In the genomic region with DNA sequence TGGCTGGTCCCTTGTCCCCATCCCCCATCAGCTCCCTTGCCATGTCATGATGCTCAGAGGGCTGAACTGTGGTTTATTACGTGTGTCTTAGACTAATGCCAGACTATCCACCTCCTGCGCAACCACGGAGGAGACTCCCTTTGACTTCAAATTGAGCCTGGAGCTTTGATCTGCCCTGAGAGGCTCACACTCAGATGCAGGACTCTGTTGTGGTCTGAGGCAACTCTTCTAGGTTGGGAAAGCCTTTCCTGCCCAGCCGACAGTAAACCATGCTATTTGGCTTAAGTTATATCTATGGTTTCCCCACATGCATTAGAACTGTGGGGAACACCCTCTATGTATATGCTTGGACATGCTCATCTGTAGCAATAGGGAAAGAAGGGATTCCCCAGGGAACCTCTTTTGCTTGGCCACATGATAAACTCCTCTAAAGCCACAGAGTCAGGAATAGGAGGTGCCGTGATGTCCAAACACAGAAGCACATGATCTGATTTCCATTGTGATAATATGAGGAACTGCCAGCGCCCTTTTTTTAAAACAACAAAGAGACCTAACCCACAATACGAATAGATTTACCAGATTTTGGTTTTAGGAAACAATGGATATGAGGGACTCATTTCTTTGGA, we compare ENCODE assay signal across 11 cellular contexts. TPM values are rescaled to one million over a fixed set of nuclear protein-coding genes. Genes with fewer than 3 reads are reported as not detected.
DNase-seq lines count a peak whose midpoint lies in the region; ATAC-seq lines count a peak whose summit lies in the region.
"Had no signal": no experiment of that assay in that cellular context is flagged by ENCODE, and none has a peak within 500 bp of the region (broad histone marks: within the 10 kb centered on the region; RNA-seq: fewer than 3 reads in every experiment).

No MANE protein-coding gene starts in this region.

- peak; percentile 70 for ATAC-seq in esophagus mucosa
- peak; percentile 34 for ATAC-seq in sciatic nerve
- ATAC-seq in HG02678 (IDR thresholded peaks at IDR 0.05; ENCODE audit: unreplicated experiment), result no peak
- ATAC-seq: activated T-cell treated with anti-CD3 and anti-CD28 coated beads, Interleukin-2, amount 50 U/mL, for 72 hours had no signal

- in situ Hi-C loops in SK-MEL-5 (cut with HindIII; ENCODE audit: low pct_unique_long_range_greater_than_20kb, low sequenced_read_pairs), result no loop called here

- DNase-seq in H4 (ENCODE audit: low spot score) (peak; percentile 48), SK-MEL-5 (ENCODE audit: low read depth, low spot score) (peak; percentile 36), sciatic nerve (ENCODE audit: low spot score) (no peak), T-helper 9 cell (no peak), foreskin melanocyte (no peak), posterior cingulate gyrus (no peak)
- DNase-seq: activated T-cell treated with anti-CD3 and anti-CD28 coated beads, Interleukin-2, amount 50 U/mL, for 72 hours; SHP77; stimulated activated CD4-positive, alpha-beta T cell treated with anti-CD3 and anti-CD28 coated beads, Interleukin-4, amount 100 ng/mL, for 1 hour had no signal

- intact Hi-C loops in sciatic nerve (cut with DNase I) (no loop called here), posterior cingulate gyrus (cut with DNase I) (no loop called here)

RNA-seq across cellular contexts. Expression of a gene that starts 11.1 kb away (rescaled TPM):
- total RNA-seq in H4 (2014; rRNA removed; shearing (Covaris generic)), result 77.5 and 79.4 TPM in 2 replicates
- total RNA-seq in SK-MEL-5 (2014; rRNA removed; shearing (Covaris generic)), result 2,048 and 2,147 TPM in 2 replicates
- polyA plus RNA-seq in SK-MEL-5 (2015; cell fraction: cytosol; rRNA removed), result 1,731 and 2,172 TPM in 2 replicates
- polyA plus RNA-seq in SK-MEL-5 (2015; cell fraction: nucleus; rRNA removed), result 829 and 918 TPM in 2 replicates
- total RNA-seq in esophagus mucosa (211 TPM), sciatic nerve (229 TPM)

Comparison
In these comparisons a context has a peak if more than half of its experiments do, and no peak if none do; other contexts are left out.
1. DNase-seq: peak in H4 (single experiment) and SK-MEL-5 (single experiment); none in sciatic nerve (single experiment), T-helper 9 cell (single experiment), foreskin melanocyte (single experiment) and posterior cingulate gyrus (0 of 10).